In genomic region chr4:92091335-92091734, GRCh38 we compare ENCODE assay signal across 1 cellular context.
A peak's percentile ranks its signal among the peaks of the same experiment; 100 is the strongest.
TF ChIP-seq lines count a peak whose summit lies in the region.

No MANE protein-coding gene starts in this region.

TF ChIP-seq in HepG2, 621 proteins besides CTCF, POLR2A, EP300 and RAD21 (continued from another document):
- TF ChIP-seq ZNF644 (CRISPR knock-in tag; IDR thresholded peaks at IDR 0.05; ENCODE audit: low read depth): peak; percentile 38; the same call in 1 of the 2 replicates
